In the genomic region with DNA sequence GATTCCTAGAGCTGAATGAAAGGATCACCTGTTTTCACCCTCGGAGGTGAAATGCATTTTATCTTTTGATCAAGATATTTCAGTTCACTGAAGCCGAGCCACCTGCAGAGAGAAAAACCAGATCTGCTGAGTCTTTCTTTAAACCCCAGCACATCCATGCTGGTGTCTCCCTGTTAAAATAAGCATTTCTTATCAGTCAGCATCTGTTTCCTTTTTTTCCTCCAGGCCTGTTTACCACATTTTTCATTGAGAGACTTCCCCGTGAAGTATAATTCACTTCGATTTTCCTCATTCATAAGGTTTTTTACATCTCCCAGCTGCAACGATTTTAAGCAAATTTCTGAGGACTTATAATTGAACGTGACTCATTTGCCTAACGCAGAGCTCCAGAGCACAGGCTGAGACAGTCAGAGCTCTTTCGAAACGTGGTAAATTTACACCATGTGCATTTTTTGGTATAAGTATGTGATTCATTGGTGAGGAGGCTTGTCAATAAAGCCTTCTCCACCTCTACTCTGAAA, we compare ENCODE assay signal across 13 cellular contexts.
DNase-seq lines count a peak whose midpoint lies in the region; ATAC-seq lines count a peak whose summit lies in the region.
"Had no signal": no experiment of that assay in that cellular context is flagged by ENCODE, and none has a peak within 500 bp of the region (broad histone marks: within the 10 kb centered on the region; RNA-seq: fewer than 3 reads in every experiment).

No MANE protein-coding gene starts in this region.

- H3K4me1 Mint-ChIP-seq in activated CD4-positive, alpha-beta T cell treated with anti-CD3 and anti-CD28 coated beads for 36 hours: peaks cover 9% of the 10 kb centered on the region
- peaks cover 5% of the 10 kb centered on the region for H3K4me1 Mint-ChIP-seq in activated CD4-positive, alpha-beta T cell treated with anti-CD3 and anti-CD28 coated beads, Interleukin-2, amount 10 ng/mL, durations not matched to agents 7 days and 5 days

- peaks cover 7% of the 10 kb centered on the region for H3K27me3 Mint-ChIP-seq in activated CD4-positive, alpha-beta T cell treated with anti-CD3 and anti-CD28 coated beads for 36 hours
- H3K27me3 Mint-ChIP-seq in activated CD4-positive, alpha-beta T cell treated with anti-CD3 and anti-CD28 coated beads, Interleukin-2, amount 10 ng/mL, durations not matched to agents 7 days and 5 days: peaks cover 13% of the 10 kb centered on the region

- no peaks in the 10 kb centered on the region for H3K9me3 ChIP-seq in skeletal muscle tissue (ENCODE audit: control insufficient read depth in 3 of 3, low read length in 3 of 3)
- H3K9me3 ChIP-seq: thyroid gland had no signal

- peak; percentile 11 for DNase-seq in activated CD4-positive, alpha-beta T cell treated with anti-CD3 and anti-CD28 coated beads for 36 hours
- no peak for DNase-seq in activated CD4-positive, alpha-beta T cell treated with anti-CD3 and anti-CD28 coated beads, Interleukin-2, amount 10 ng/mL, durations not matched to agents 7 days and 5 days
- peak; percentile 86 for DNase-seq in RPMI7951 (ENCODE audit: low read depth)
- peak; percentile 98 for DNase-seq in fibroblast of peridontal ligament (ENCODE audit: extremely low read depth)
- DNase-seq in SHP77 (lab: John Stamatoyannopoulos, UW): no peak
- DNase-seq: central memory CD4-positive, alpha-beta T cell; left cardiac atrium; thyroid gland had no signal

- H3K9ac ChIP-seq in skeletal muscle tissue (ENCODE audit: low read depth in 1 of 3, low read length in 3 of 3): no peak overlapping the region
- H3K9ac ChIP-seq: KMS-11 had no signal

- peak; percentile 90 for ATAC-seq in activated CD4-positive, alpha-beta T cell treated with anti-CD3 and anti-CD28 coated beads for 36 hours
- ATAC-seq in GM18517 (IDR thresholded peaks at IDR 0.05; ENCODE audit: unreplicated experiment): no peak
- no peak for ATAC-seq in GM19035 (IDR thresholded peaks at IDR 0.05; ENCODE audit: unreplicated experiment)
- ATAC-seq: A549 had no signal

- H3K36me3 Mint-ChIP-seq in activated CD4-positive, alpha-beta T cell treated with anti-CD3 and anti-CD28 coated beads for 36 hours (ENCODE audit: low read depth): no peaks in the 10 kb centered on the region
- no peaks in the 10 kb centered on the region for H3K36me3 Mint-ChIP-seq in activated CD4-positive, alpha-beta T cell treated with anti-CD3 and anti-CD28 coated beads, Interleukin-2, amount 10 ng/mL, durations not matched to agents 7 days and 5 days (ENCODE audit: low read depth)

- peak overlapping the region; percentile 4 for H3K27ac ChIP-seq in skeletal muscle tissue (ENCODE audit: low read depth, low read length)
- H3K27ac ChIP-seq: A549, KMS-11, thyroid gland had no signal

- no peaks in the 10 kb centered on the region for H3K27me3 ChIP-seq in skeletal muscle tissue (ENCODE audit: control insufficient read depth in 3 of 3, insufficient read depth in 3 of 3, low read length in 3 of 3)
- H3K27me3 ChIP-seq: thyroid gland had no signal

- CTCF ChIA-PET in activated CD4-positive, alpha-beta T cell treated with anti-CD3 and anti-CD28 coated beads for 36 hours (lab: Charles Lee): interaction anchor here (1.5 kb wide), 1 partner anchor 13 kb away, joined by 4 read pairs; no protein-coding TSS in a partner anchor
- CTCF ChIA-PET in activated CD4-positive, alpha-beta T cell treated with anti-CD3 and anti-CD28 coated beads, Interleukin-2, amount 10 ng/mL, durations not matched to agents 7 days and 5 days (lab: Charles Lee): no interaction called here

- H3K4me3 Mint-ChIP-seq in activated CD4-positive, alpha-beta T cell treated with anti-CD3 and anti-CD28 coated beads for 36 hours: no peak overlapping the region
- no peak overlapping the region for H3K4me3 Mint-ChIP-seq in activated CD4-positive, alpha-beta T cell treated with anti-CD3 and anti-CD28 coated beads, Interleukin-2, amount 10 ng/mL, durations not matched to agents 7 days and 5 days

- POLR2A ChIA-PET in activated CD4-positive, alpha-beta T cell treated with anti-CD3 and anti-CD28 coated beads for 36 hours (lab: Charles Lee): interaction anchor here (0.6 to 0.7 kb wide), 3 partner anchors 127 to 228 kb away, joined by 3 to 4 read pairs (median 4); no protein-coding TSS in a partner anchor
- POLR2A ChIA-PET in activated CD4-positive, alpha-beta T cell treated with anti-CD3 and anti-CD28 coated beads, Interleukin-2, amount 10 ng/mL, durations not matched to agents 7 days and 5 days (lab: Charles Lee): no interaction called here

- no peaks in the 10 kb centered on the region for H3K9me3 Mint-ChIP-seq in activated CD4-positive, alpha-beta T cell treated with anti-CD3 and anti-CD28 coated beads for 36 hours (ENCODE audit: low read depth)
- peaks cover 3% of the 10 kb centered on the region for H3K9me3 Mint-ChIP-seq in activated CD4-positive, alpha-beta T cell treated with anti-CD3 and anti-CD28 coated beads, Interleukin-2, amount 10 ng/mL, durations not matched to agents 7 days and 5 days

- no peaks in the 10 kb centered on the region for H3K4me1 ChIP-seq in skeletal muscle tissue (ENCODE audit: control insufficient read depth in 3 of 3, insufficient read depth in 3 of 3, low read length in 3 of 3)
- H3K4me1 ChIP-seq: A549, thyroid gland had no signal

- H3K27ac Mint-ChIP-seq in activated CD4-positive, alpha-beta T cell treated with anti-CD3 and anti-CD28 coated beads for 36 hours: no peak overlapping the region
- H3K27ac Mint-ChIP-seq in activated CD4-positive, alpha-beta T cell treated with anti-CD3 and anti-CD28 coated beads, Interleukin-2, amount 10 ng/mL, durations not matched to agents 7 days and 5 days: no peak overlapping the region

- intact Hi-C loops in activated CD4-positive, alpha-beta T cell treated with anti-CD3 and anti-CD28 coated beads for 36 hours (cut with DNase I, micrococcal nuclease): no loop called here

- no peaks in the 10 kb centered on the region for H3K36me3 ChIP-seq in skeletal muscle tissue (ENCODE audit: control insufficient read depth in 3 of 3, insufficient read depth in 3 of 3, low read length in 3 of 3)
- H3K36me3 ChIP-seq: thyroid gland had no signal

- H3K4me3 ChIP-seq in skeletal muscle tissue (ENCODE audit: low read length in 3 of 3): no peak overlapping the region
- H3K4me3 ChIP-seq: A549, thyroid gland had no signal

Comparison
In these comparisons a context has a peak if more than half of its experiments do, and no peak if none do; other contexts are left out.
1. DNase-seq: peak in activated CD4-positive, alpha-beta T cell treated with anti-CD3 and anti-CD28 coated beads for 36 hours (single experiment), RPMI7951 (single experiment) and fibroblast of peridontal ligament (single experiment); none in activated CD4-positive, alpha-beta T cell treated with anti-CD3 and anti-CD28 coated beads, Interleukin-2, amount 10 ng/mL, durations not matched to agents 7 days and 5 days (single experiment) and SHP77 (0 of 2).